Comparison of ENCODE assay signal across 1 cellular context in the genomic region with DNA sequence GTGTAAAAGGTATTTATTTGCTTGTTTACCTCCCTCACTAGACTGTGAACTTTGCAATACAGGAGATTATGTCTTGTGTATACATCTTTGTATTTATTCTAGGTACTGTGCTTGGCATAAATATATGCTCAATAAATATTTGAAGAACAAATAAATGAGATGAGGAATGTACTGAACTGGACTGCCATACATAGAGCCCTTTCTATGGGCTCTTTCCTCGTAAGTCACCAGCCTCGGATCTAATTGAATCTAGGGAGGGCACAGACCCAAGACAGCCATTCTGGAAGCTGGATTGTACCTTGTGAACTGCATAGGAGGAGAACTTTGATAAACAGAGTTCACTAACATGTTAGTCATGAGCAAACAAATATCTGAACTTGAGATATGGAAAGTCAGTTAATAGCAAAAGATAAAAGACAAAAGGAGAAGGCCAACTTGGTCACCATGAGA.
TF ChIP-seq lines count a peak whose summit lies in the region.

No MANE protein-coding gene starts in this region.

TF ChIP-seq in HepG2, 621 proteins besides CTCF, POLR2A, EP300 and RAD21 (continued from another document):
- TF ChIP-seq, protein P1, sequence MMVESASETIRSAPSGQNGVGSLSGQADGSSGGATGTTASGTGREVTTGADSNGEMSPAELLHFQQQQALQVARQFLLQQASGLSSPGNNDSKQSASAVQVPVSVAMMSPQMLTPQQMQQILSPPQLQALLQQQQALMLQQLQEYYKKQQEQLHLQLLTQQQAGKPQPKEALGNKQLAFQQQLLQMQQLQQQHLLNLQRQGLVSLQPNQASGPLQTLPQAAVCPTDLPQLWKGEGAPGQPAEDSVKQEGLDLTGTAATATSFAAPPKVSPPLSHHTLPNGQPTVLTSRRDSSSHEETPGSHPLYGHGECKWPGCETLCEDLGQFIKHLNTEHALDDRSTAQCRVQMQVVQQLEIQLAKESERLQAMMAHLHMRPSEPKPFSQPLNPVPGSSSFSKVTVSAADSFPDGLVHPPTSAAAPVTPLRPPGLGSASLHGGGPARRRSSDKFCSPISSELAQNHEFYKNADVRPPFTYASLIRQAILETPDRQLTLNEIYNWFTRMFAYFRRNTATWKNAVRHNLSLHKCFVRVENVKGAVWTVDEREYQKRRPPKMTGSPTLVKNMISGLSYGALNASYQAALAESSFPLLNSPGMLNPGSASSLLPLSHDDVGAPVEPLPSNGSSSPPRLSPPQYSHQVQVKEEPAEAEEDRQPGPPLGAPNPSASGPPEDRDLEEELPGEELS (CRISPR knock-in tag; IDR thresholded peaks at IDR 0.05): 0 out of 2 replicates have a peak, but pooled peaks have one; percentile 33
- TF ChIP-seq HNRNPUL1 (IDR thresholded peaks at IDR 0.05; ENCODE audit: low read depth, low read length): no peak
- TF ChIP-seq RXRB (CRISPR knock-in tag; IDR thresholded peaks at IDR 0.05; ENCODE audit: borderline replicate concordance): no peak
- TF ChIP-seq, protein P2, sequence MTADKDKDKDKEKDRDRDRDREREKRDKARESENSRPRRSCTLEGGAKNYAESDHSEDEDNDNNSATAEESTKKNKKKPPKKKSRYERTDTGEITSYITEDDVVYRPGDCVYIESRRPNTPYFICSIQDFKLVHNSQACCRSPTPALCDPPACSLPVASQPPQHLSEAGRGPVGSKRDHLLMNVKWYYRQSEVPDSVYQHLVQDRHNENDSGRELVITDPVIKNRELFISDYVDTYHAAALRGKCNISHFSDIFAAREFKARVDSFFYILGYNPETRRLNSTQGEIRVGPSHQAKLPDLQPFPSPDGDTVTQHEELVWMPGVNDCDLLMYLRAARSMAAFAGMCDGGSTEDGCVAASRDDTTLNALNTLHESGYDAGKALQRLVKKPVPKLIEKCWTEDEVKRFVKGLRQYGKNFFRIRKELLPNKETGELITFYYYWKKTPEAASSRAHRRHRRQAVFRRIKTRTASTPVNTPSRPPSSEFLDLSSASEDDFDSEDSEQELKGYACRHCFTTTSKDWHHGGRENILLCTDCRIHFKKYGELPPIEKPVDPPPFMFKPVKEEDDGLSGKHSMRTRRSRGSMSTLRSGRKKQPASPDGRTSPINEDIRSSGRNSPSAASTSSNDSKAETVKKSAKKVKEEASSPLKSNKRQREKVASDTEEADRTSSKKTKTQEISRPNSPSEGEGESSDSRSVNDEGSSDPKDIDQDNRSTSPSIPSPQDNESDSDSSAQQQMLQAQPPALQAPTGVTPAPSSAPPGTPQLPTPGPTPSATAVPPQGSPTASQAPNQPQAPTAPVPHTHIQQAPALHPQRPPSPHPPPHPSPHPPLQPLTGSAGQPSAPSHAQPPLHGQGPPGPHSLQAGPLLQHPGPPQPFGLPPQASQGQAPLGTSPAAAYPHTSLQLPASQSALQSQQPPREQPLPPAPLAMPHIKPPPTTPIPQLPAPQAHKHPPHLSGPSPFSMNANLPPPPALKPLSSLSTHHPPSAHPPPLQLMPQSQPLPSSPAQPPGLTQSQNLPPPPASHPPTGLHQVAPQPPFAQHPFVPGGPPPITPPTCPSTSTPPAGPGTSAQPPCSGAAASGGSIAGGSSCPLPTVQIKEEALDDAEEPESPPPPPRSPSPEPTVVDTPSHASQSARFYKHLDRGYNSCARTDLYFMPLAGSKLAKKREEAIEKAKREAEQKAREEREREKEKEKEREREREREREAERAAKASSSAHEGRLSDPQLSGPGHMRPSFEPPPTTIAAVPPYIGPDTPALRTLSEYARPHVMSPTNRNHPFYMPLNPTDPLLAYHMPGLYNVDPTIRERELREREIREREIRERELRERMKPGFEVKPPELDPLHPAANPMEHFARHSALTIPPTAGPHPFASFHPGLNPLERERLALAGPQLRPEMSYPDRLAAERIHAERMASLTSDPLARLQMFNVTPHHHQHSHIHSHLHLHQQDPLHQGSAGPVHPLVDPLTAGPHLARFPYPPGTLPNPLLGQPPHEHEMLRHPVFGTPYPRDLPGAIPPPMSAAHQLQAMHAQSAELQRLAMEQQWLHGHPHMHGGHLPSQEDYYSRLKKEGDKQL (CRISPR knock-in tag; IDR thresholded peaks at IDR 0.05; ENCODE audit: low read depth): 0 out of 2 replicates have a peak, but pooled peaks have one; percentile 31
- TF ChIP-seq, protein P3, sequence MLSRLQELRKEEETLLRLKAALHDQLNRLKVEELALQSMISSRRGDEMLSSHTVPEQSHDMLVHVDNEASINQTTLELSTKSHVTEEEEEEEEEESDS (CRISPR knock-in tag; IDR thresholded peaks at IDR 0.05; ENCODE audit: borderline replicate concordance): no peak
- TF ChIP-seq MTA1 (CRISPR knock-in tag; IDR thresholded peaks at IDR 0.05; ENCODE audit: borderline replicate concordance): no peak
